ENCODE assay signal across 10 cellular contexts in the genomic region with DNA sequence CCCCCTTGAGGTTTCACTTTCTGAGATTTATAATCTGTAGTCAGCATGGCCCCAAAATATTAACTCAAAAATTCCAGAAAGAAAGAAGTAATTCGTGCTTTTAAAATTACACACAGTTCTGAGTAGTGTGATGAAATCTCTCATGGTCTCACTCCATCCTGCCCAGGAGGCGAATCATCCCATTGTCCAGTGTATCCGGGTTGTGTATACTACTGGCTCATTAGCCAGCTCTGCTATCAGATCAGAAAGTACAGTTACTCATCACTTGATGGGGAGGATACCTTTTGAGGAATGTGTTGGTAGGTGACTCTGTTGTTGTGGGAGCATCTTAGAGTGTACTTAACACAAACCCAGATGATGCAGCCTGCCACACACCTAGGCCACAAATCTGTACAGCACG.
A peak's percentile ranks its signal among the peaks of the same experiment; 100 is the strongest.
DNase-seq lines count a peak whose midpoint lies in the region; ATAC-seq and TF ChIP-seq lines count a peak whose summit lies in the region.
"Had no signal": no experiment of that assay in that cellular context is flagged by ENCODE, and none has a peak within 500 bp of the region (broad histone marks: within the 10 kb centered on the region; RNA-seq: fewer than 3 reads in every experiment).

No MANE protein-coding gene starts in this region.

- H3K4me1 ChIP-seq in Panc1 (ENCODE audit: control insufficient read depth, insufficient read depth, low read length) (no peaks in the 10 kb centered on the region), osteoblast (ENCODE audit: insufficient read depth, low read length) (peaks cover 22% of the 10 kb centered on the region), stomach (peaks cover 11 to 26% (median 14%) of the 10 kb centered on the region in 4 donors)

- peak overlapping the region; percentile 60 for H3K4me2 ChIP-seq in osteoblast (ENCODE audit: insufficient read depth, low read length)

- no peaks in the 10 kb centered on the region; the same call in 1 of the 2 replicates for H3K27me3 ChIP-seq in Panc1 (ENCODE audit: control insufficient read depth, insufficient read depth, low read length)
- no peaks in the 10 kb centered on the region for H3K27me3 ChIP-seq in osteoblast (ENCODE audit: insufficient read depth, low read length)
- H3K27me3 ChIP-seq in stomach, result no peaks in the 10 kb centered on the region
- H3K27me3 ChIP-seq: upper lobe of left lung had no signal

- TF ChIP-seq CTCF in Panc1 (IDR thresholded peaks at IDR 0.05) (no peak), epithelial cell of esophagus (IDR thresholded peaks at IDR 0.05; ENCODE audit: insufficient read depth, low read depth, low read length, missing control alignments) (no peak), osteoblast (IDR thresholded peaks at IDR 0.05; ENCODE audit: extremely low read depth, low read depth, low read length) (no peak), stomach (IDR thresholded peaks at IDR 0.05) (no peak)

- in situ Hi-C loops in Panc1 (cut with HindIII; ENCODE audit: low pct_unique_long_range_greater_than_20kb, low sequenced_read_pairs), result no loop called here

- peaks cover 3% of the 10 kb centered on the region; the same call in 1 of the 2 replicates for H3K36me3 ChIP-seq in Panc1 (ENCODE audit: control insufficient read depth, insufficient read depth, low read length)
- peaks cover 3% of the 10 kb centered on the region for H3K36me3 ChIP-seq in osteoblast (ENCODE audit: insufficient read depth, low read length)
- peaks cover 0 to 33% (median 20%) of the 10 kb centered on the region in 4 donors for H3K36me3 ChIP-seq in stomach

- H3K4me3 ChIP-seq in Panc1 (ENCODE audit: low read depth in 2 of 2, low read length in 2 of 2) (no peak overlapping the region), epithelial cell of esophagus (ENCODE audit: low read length) (no peak overlapping the region), osteoblast (ENCODE audit: insufficient read depth, low read length) (no peak overlapping the region), stomach (no peak overlapping the region)
- H3K4me3 ChIP-seq: upper lobe of left lung had no signal

- DNase-seq in ELR (ENCODE audit: low read depth), result peak; percentile 89
- no peak for DNase-seq in Panc1 (ENCODE audit: low read depth, low spot score)
- peak; percentile 80 for DNase-seq in epithelial cell of esophagus (ENCODE audit: low read depth)
- DNase-seq in osteoblast (ENCODE audit: insufficient read length, low spot score, missing footprints), result no peak
- DNase-seq in LoVo (ENCODE audit: low spot score), result no peak
- DNase-seq in stomach, result no peak
- DNase-seq: NCI-H524, upper lobe of left lung had no signal

- no peaks in the 10 kb centered on the region for H3K9me3 ChIP-seq in Panc1 (ENCODE audit: control insufficient read depth, insufficient read depth, low read depth, low read length)
- H3K9me3 ChIP-seq in osteoblast (ENCODE audit: low read depth, low read length), result no peaks in the 10 kb centered on the region
- H3K9me3 ChIP-seq in stomach, result no peaks in the 10 kb centered on the region
- H3K9me3 ChIP-seq: upper lobe of left lung had no signal

- no peak overlapping the region for H2AFZ ChIP-seq in osteoblast (ENCODE audit: low read length)

- ATAC-seq in Panc1, result 0 out of 2 replicates have a peak, but pooled peaks have one; percentile 38
- ATAC-seq in GM21717 (IDR thresholded peaks at IDR 0.05; ENCODE audit: unreplicated experiment), result no peak
- ATAC-seq in HG02610 (IDR thresholded peaks at IDR 0.05; ENCODE audit: unreplicated experiment), result no peak

- intact Hi-C loops in Panc1 (cut with micrococcal nuclease; ENCODE audit: unreplicated experiment) (no loop called here), stomach (cut with DNase I; ENCODE audit: low total_unique reads) (no loop called here)

- H4K20me1 ChIP-seq in osteoblast (ENCODE audit: insufficient read depth, low read length), result no peaks in the 10 kb centered on the region

- 77 to 87% (median 81%) methylated on average over 4 of the region's 4 CpGs for WGBS in stomach, 5 donors

- no peak for TF ChIP-seq EP300 in stomach (IDR thresholded peaks at IDR 0.05)

- TF ChIP-seq POLR2A in stomach (IDR thresholded peaks at IDR 0.05), result no peak

- POLR2A ChIA-PET in Panc1 (lab: Charles Lee), result no interaction called here

- H3K27ac ChIP-seq in Panc1 (ENCODE audit: low read length) (no peak overlapping the region), osteoblast (ENCODE audit: low read depth, low read length) (peak overlapping the region; percentile 76), stomach (no peak overlapping the region)
- H3K27ac ChIP-seq: upper lobe of left lung had no signal

- H3K79me2 ChIP-seq in osteoblast (ENCODE audit: insufficient read depth, low read length), result no peaks in the 10 kb centered on the region

- no TSS peak for BruUV-seq in Panc1 (replicated peaks; lab: Mats Ljungman, UMichigan)

- CTCF ChIA-PET in Panc1 (lab: Charles Lee), result no interaction called here

Comparison
In these comparisons a context has a peak if more than half of its experiments do, and no peak if none do; other contexts are left out.
1. DNase-seq: peak in ELR (single experiment) and epithelial cell of esophagus (single experiment); none in Panc1 (single experiment), osteoblast (single experiment), LoVo (single experiment) and stomach (single experiment).